Comparison of ENCODE assay signal across 11 cellular contexts in genomic region chr1:115679141-115679611, GRCh38. TPM values are rescaled to one million over a fixed set of nuclear protein-coding genes. Genes with fewer than 3 reads are reported as not detected.
DNase-seq lines count a peak whose midpoint lies in the region; ATAC-seq and TF ChIP-seq lines count a peak whose summit lies in the region.
"Had no signal": no experiment of that assay in that cellular context is flagged by ENCODE, and none has a peak within 500 bp of the region (broad histone marks: within the 10 kb centered on the region; RNA-seq: fewer than 3 reads in every experiment).

No MANE protein-coding gene starts in this region.

- no peak overlapping the region for H2BK12ac ChIP-seq in H9 (ENCODE audit: insufficient read length, low read depth, low read length)

- H3K4ac ChIP-seq in mesendoderm (ENCODE audit: low read depth, low read length): no peak overlapping the region
- H3K4ac ChIP-seq in H9 (ENCODE audit: low read depth, low read length): no peak overlapping the region

- H3K18ac ChIP-seq in mesendoderm (ENCODE audit: low read length) (no peak overlapping the region), H9 (ENCODE audit: insufficient read length, low read depth, low read length) (no peak overlapping the region)

- H3K9me3 ChIP-seq in breast epithelium: no peaks in the 10 kb centered on the region
- H3K9me3 ChIP-seq in aorta (ENCODE audit: control insufficient read depth, low read length): no peaks in the 10 kb centered on the region
- no peaks in the 10 kb centered on the region for H3K9me3 ChIP-seq in H9 (ENCODE audit: control insufficient read depth, low read depth, low read length)

- H3K79me2 ChIP-seq in mesendoderm (ENCODE audit: control insufficient read depth, insufficient read depth, low read length): peaks cover 19% of the 10 kb centered on the region
- H3K79me2 ChIP-seq in H9 (ENCODE audit: insufficient read depth, low read length): no peaks in the 10 kb centered on the region

- H3K27ac Mint-ChIP-seq in MCF 10A (ENCODE audit: low read depth, unreplicated experiment) (peak overlapping the region; percentile 68), H9 (no peak overlapping the region)

- H4K20me1 ChIP-seq in H9 (ENCODE audit: control insufficient read depth, insufficient read depth, insufficient read length): no peaks in the 10 kb centered on the region

- no peak for TF ChIP-seq POLR2A in breast epithelium (IDR thresholded peaks at IDR 0.05)

- H3K27me3 Mint-ChIP-seq in MCF 10A (ENCODE audit: insufficient read depth, unreplicated experiment) (no peaks in the 10 kb centered on the region), H9 (ENCODE audit: low read depth) (no peaks in the 10 kb centered on the region; the same call in 1 of the 2 replicates)

- DNase-seq in MCF 10A (ENCODE audit: unreplicated experiment) (peak; percentile 81), breast epithelium (ENCODE audit: low spot score in 2 of 2) (no peak), dermis blood vessel endothelial cell (peak; percentile 21), mesendoderm (peak; percentile 66), aorta (peak; percentile 78 to 87), H9 (no peak), dorsolateral prefrontal cortex (no peak)
- no peak for DNase-seq in activated T-cell treated with anti-CD3 and anti-CD28 coated beads, Interleukin-2, amount 50 U/mL, for 1 hour
- DNase-seq: NCI-H2171 had no signal

- H4K8ac ChIP-seq in mesendoderm (ENCODE audit: low read depth, low read length) (no peak overlapping the region), H9 (replicated peaks; ENCODE audit: insufficient read length, low read depth, low read length) (no peak overlapping the region)

- no peak overlapping the region for H2AK5ac ChIP-seq in mesendoderm (ENCODE audit: low read length)
- no peak overlapping the region for H2AK5ac ChIP-seq in H9 (ENCODE audit: insufficient read length, low read length)

- no peak overlapping the region for H3K14ac ChIP-seq in H9 (ENCODE audit: insufficient read depth, low read length)

- H3K4me2 ChIP-seq in mesendoderm (ENCODE audit: low read length) (no peak overlapping the region), H9 (ENCODE audit: insufficient read depth, insufficient read length, low read length) (no peak overlapping the region)

- H2BK15ac ChIP-seq in mesendoderm (replicated peaks; ENCODE audit: low read depth) (no peak overlapping the region), H9 (ENCODE audit: low read depth, low read length) (no peak overlapping the region)

- no peaks in the 10 kb centered on the region for H3K36me3 ChIP-seq in breast epithelium
- peaks cover 10% of the 10 kb centered on the region for H3K36me3 ChIP-seq in mesendoderm (ENCODE audit: control insufficient read depth, insufficient read depth, low read length)
- peaks cover 0 to 3% of the 10 kb centered on the region in 2 donors for H3K36me3 ChIP-seq in aorta (ENCODE audit: control insufficient read depth in 1 of 2, insufficient read depth in 2 of 2, low read length in 1 of 2)

- H3T11ph ChIP-seq in H9 (ENCODE audit: low read length): no peak overlapping the region

- H3K4me1 Mint-ChIP-seq in MCF 10A (ENCODE audit: insufficient read depth, unreplicated experiment) (peaks cover 18% of the 10 kb centered on the region), H9 (peaks cover 4 to 12% of the 10 kb centered on the region in 2 experiments)

- no peaks in the 10 kb centered on the region for H3K4me1 ChIP-seq in breast epithelium
- H3K4me1 ChIP-seq in mesendoderm (ENCODE audit: control insufficient read depth, low read depth, low read length): peaks cover 9% of the 10 kb centered on the region
- no peaks in the 10 kb centered on the region for H3K4me1 ChIP-seq in aorta (ENCODE audit: control insufficient read depth in 1 of 2, insufficient read depth in 2 of 2, low read length in 2 of 2)
- no peaks in the 10 kb centered on the region for H3K4me1 ChIP-seq in H9 (ENCODE audit: insufficient read depth, low read length)

- no peak overlapping the region for H3K23ac ChIP-seq in mesendoderm (ENCODE audit: low read length)
- H3K23ac ChIP-seq in H9 (ENCODE audit: insufficient read length, low read depth, low read length): no peak overlapping the region

- H3K79me1 ChIP-seq in mesendoderm (ENCODE audit: low read length) (peaks cover 31% of the 10 kb centered on the region), H9 (ENCODE audit: insufficient read depth, low read depth, low read length, poor library complexity, severe bottlenecking) (no peaks in the 10 kb centered on the region)

- no peak overlapping the region for H2AFZ ChIP-seq in H9 (ENCODE audit: low read length)

- intact Hi-C loops in MCF 10A (cut with micrococcal nuclease): no loop called here
- intact Hi-C loops in breast epithelium (cut with DNase I; ENCODE audit: low total_unique reads): no loop called here
- intact Hi-C loops in aorta (cut with DNase I): no loop called here
- intact Hi-C loops in dorsolateral prefrontal cortex (cut with DNase I): no loop called here

- no peak overlapping the region for H3K9ac ChIP-seq in mesendoderm (ENCODE audit: low read length)
- H3K9ac ChIP-seq in H9 (ENCODE audit: extremely low read depth, insufficient read length, low read length): no peak overlapping the region

- H3K36me3 Mint-ChIP-seq in MCF 10A (ENCODE audit: insufficient read depth, unreplicated experiment): peaks cover 16% of the 10 kb centered on the region
- peaks cover 2 to 15% (median 12%) of the 10 kb centered on the region in 3 experiments; a peak in 6 of 7 replicates for H3K36me3 Mint-ChIP-seq in H9 (ENCODE audit: insufficient read depth in 1 of 3, low read depth in 3 of 3)

- H2BK5ac ChIP-seq in mesendoderm (ENCODE audit: low read length) (no peak overlapping the region), H9 (ENCODE audit: insufficient read length, low read length) (no peak overlapping the region)

- no peaks in the 10 kb centered on the region for H3K9me3 Mint-ChIP-seq in MCF 10A (ENCODE audit: unreplicated experiment)
- H3K9me3 Mint-ChIP-seq in H9: no peaks in the 10 kb centered on the region

- H3K56ac ChIP-seq in mesendoderm (ENCODE audit: low read length) (no peak overlapping the region), H9 (ENCODE audit: insufficient read length, low read depth, low read length) (no peak overlapping the region)

- H3K4me3 ChIP-seq in breast epithelium: peak overlapping the region in 1 of 3 donors; percentile 20
- no peak overlapping the region for H3K4me3 ChIP-seq in mesendoderm (ENCODE audit: low read length)
- H3K4me3 ChIP-seq in aorta (ENCODE audit: low read length in 2 of 2): no peak overlapping the region
- H3K4me3 ChIP-seq in dorsolateral prefrontal cortex: no peak overlapping the region

- CTCF ChIA-PET in MCF 10A (lab: Yijun Ruan, JAX): interaction anchor here (0.6 to 1.5 kb wide), 6 partner anchors 10 to 302 kb away, joined by 3 to 9 read pairs (median 4); no protein-coding TSS in a partner anchor

- peak; percentile 89 for ATAC-seq in aorta (ENCODE audit: low FRiP score)
- ATAC-seq: left colon had no signal

- TF ChIP-seq CTCF in MCF 10A (IDR thresholded peaks at IDR 0.05; ENCODE audit: unreplicated experiment): no peak
- no peak for TF ChIP-seq CTCF in breast epithelium (IDR thresholded peaks at IDR 0.05)
- no peak for TF ChIP-seq CTCF in H9 (conservative IDR thresholded peaks at IDR 0.05)
- TF ChIP-seq CTCF in dorsolateral prefrontal cortex (IDR thresholded peaks at IDR 0.05 in 54 of 56, conservative IDR thresholded peaks at IDR 0.05 in 2 of 56; ENCODE audit: low read depth in 1 of 56, partially characterized antibody in 56 of 56): no peak

- WGBS in mesendoderm (ENCODE audit: extremely low coverage, insufficient coverage, low lambda C conversion rate): no CpG with 5 or more reads among the region's 8 CpGs
- WGBS in aorta, 2 donors: 5 to 10% methylated on average over 8 of the region's 8 CpGs
- WGBS in H9 (ENCODE audit: extremely low coverage, insufficient read length, low lambda C conversion rate): no CpG with 5 or more reads among the region's 8 CpGs

- H3K27ac ChIP-seq in breast epithelium (peak overlapping the region in 1 of 2 donors; percentile 72), mesendoderm (ENCODE audit: low read depth, low read length) (no peak overlapping the region), aorta (ENCODE audit: low read depth in 1 of 2, low read length in 2 of 2) (peak overlapping the region; percentile 1 to 30), H9 (ENCODE audit: insufficient read length, low read depth, low read length) (no peak overlapping the region), dorsolateral prefrontal cortex (no peak overlapping the region)
- H3K27ac ChIP-seq: VCaP had no signal

- no peak overlapping the region for H2BK120ac ChIP-seq in mesendoderm (ENCODE audit: low read depth, low read length)
- no peak overlapping the region for H2BK120ac ChIP-seq in H9 (ENCODE audit: low read depth, low read length, poor library complexity, severe bottlenecking)

- H4K91ac ChIP-seq in H9 (ENCODE audit: insufficient read length, low read depth, low read length): no peak overlapping the region

- H3K27me3 ChIP-seq in breast epithelium (no peaks in the 10 kb centered on the region), mesendoderm (ENCODE audit: insufficient read depth, low read length, poor library complexity) (no peaks in the 10 kb centered on the region), aorta (ENCODE audit: control insufficient read depth in 1 of 2, insufficient read depth in 2 of 2, low read length in 1 of 2) (no peaks in the 10 kb centered on the region), H9 (ENCODE audit: insufficient read depth, low read length) (no peaks in the 10 kb centered on the region), dorsolateral prefrontal cortex (no peaks in the 10 kb centered on the region)

- BruUV-seq in MCF 10A (replicated peaks; lab: Mats Ljungman, UMichigan): no TSS peak

- peak overlapping the region; percentile 44 for H3K4me3 Mint-ChIP-seq in MCF 10A (ENCODE audit: unreplicated experiment)
- H3K4me3 Mint-ChIP-seq in H9: no peak overlapping the region

- no peak overlapping the region for H2BK20ac ChIP-seq in H9 (ENCODE audit: low read depth, low read length, poor library complexity, severe bottlenecking)

- no peaks in the 10 kb centered on the region for H3K23me2 ChIP-seq in H9 (ENCODE audit: insufficient read length, low read depth, low read length, poor library complexity, severe bottlenecking)

- POLR2A ChIA-PET in MCF 10A (lab: Yijun Ruan, JAX): interaction anchor here (0.6 to 2.6 kb wide), 8 partner anchors 8 to 1266 kb away, joined by 3 to 18 read pairs (median 3); partner anchors contain the start of gene VANGL1

- H4K5ac ChIP-seq in mesendoderm (ENCODE audit: low read length): no peak overlapping the region
- no peak overlapping the region for H4K5ac ChIP-seq in H9 (ENCODE audit: insufficient read length, low read depth, low read length)

RNA-seq across cellular contexts. Expression of gene VANGL1, which starts 37.4 kb away (rescaled TPM):
- total RNA-seq in MCF 10A (2022): 10.5 and 16.4 TPM in 2 replicates
- total RNA-seq in breast epithelium: 1 to 10 TPM; 6.6 to 7.5 (median 7.5) TPM
- 16.3 and 24.3 TPM in 2 replicates for total RNA-seq in dermis blood vessel endothelial cell
- 71.3 TPM for polyA plus RNA-seq in mesendoderm (2013, experiment 1 of 2)
- polyA plus RNA-seq in mesendoderm (2013, experiment 2 of 2): 69.6 TPM
- total RNA-seq in aorta: 10 to 100 TPM; 10.5 to 14.8 TPM
- 1 to 10 TPM in 1 of 2 donors, under 1 TPM in 1; 0.75 to 1.5 TPM for polyA plus RNA-seq in aorta
- total RNA-seq in H9 (2021): 13.5 and 13.6 TPM in 2 replicates
- total RNA-seq in dorsolateral prefrontal cortex: 1 to 10 TPM in 113 of 120 experiments, under 1 TPM in 7; 0.59 to 4.4 (median 1.9) TPM

Comparison
In these comparisons a context has a peak if more than half of its experiments do, and no peak if none do; other contexts are left out.
1. DNase-seq: peak in MCF 10A (single experiment), dermis blood vessel endothelial cell (single experiment), mesendoderm (single experiment) and aorta (2 of 2); none in breast epithelium (0 of 2), activated T-cell treated with anti-CD3 and anti-CD28 coated beads, Interleukin-2, amount 50 U/mL, for 1 hour (single experiment), H9 (single experiment) and dorsolateral prefrontal cortex (0 of 10).
2. H3K27ac ChIP-seq: peak in aorta (2 of 2); none in mesendoderm (single experiment), H9 (single experiment) and dorsolateral prefrontal cortex (0 of 59).